Comparison of ENCODE assay signal across 9 cellular contexts in the genomic region with DNA sequence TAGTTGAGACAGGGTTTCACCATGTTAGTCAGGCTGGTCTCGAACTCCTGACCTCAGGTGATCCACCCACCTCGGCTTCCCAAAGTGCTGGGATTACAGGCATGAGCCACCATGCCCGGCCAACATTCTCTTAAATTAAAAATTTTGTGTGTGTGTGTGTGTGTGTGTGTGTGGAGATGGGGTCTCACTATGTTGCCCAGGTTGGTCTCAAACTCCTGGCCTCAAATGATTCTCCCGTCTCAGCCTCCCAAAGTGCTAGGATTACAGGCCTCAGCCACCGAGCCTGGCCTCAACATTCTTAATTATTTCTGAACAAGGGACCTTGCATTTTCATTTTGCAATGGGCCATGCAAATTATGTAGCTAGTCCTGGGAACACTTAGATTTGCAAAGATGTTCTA. TPM values are rescaled to one million over a fixed set of nuclear protein-coding genes. Genes with fewer than 3 reads are reported as not detected.
"Had no signal": no experiment of that assay in that cellular context is flagged by ENCODE, and none has a peak within 500 bp of the region (broad histone marks: within the 10 kb centered on the region; RNA-seq: fewer than 3 reads in every experiment).

No MANE protein-coding gene starts in this region.

RNA-seq across cellular contexts. Expression of gene FBXO17, which starts 9.4 kb away (rescaled TPM):
- total RNA-seq: activated B cell treated with CpG ODN at 0.5 μM for 24 hours; activated CD4-positive, alpha-beta memory T cell treated with anti-CD3 and anti-CD28 coated beads for 36 hours; activated CD4-positive, alpha-beta T cell treated with anti-CD3 and anti-CD28 coated beads for 36 hours; activated CD4-positive, alpha-beta T cell treated with anti-CD3 and anti-CD28 coated beads, Interleukin-2, amount 10 ng/mL, durations not matched to agents 24 days and 14 days; activated CD8-positive, alpha-beta memory T cell treated with anti-CD3 and anti-CD28 coated beads for 36 hours; activated CD8-positive, alpha-beta T cell treated with anti-CD3 and anti-CD28 coated beads for 36 hours; activated CD8-positive, alpha-beta T cell treated with anti-CD3 and anti-CD28 coated beads, Interleukin-2, amount 10 ng/mL, durations not matched to agents 7 days and 5 days; T-helper 1 cell treated with Interleukin-12 subunit alpha and Interleukin-12 subunit beta and Interleukin-4 antibody, amounts not matched to agents 30 ng/mL and 1 ng/mL, for 36 hours; T-helper 2 cell treated with Interferon-gamma antibody and Interleukin-4, amounts not matched to agents 100 ng/mL and 5 ng/mL, for 36 hours had no signal
